20 cellular contexts compared by ENCODE assay signal in the genomic region with DNA sequence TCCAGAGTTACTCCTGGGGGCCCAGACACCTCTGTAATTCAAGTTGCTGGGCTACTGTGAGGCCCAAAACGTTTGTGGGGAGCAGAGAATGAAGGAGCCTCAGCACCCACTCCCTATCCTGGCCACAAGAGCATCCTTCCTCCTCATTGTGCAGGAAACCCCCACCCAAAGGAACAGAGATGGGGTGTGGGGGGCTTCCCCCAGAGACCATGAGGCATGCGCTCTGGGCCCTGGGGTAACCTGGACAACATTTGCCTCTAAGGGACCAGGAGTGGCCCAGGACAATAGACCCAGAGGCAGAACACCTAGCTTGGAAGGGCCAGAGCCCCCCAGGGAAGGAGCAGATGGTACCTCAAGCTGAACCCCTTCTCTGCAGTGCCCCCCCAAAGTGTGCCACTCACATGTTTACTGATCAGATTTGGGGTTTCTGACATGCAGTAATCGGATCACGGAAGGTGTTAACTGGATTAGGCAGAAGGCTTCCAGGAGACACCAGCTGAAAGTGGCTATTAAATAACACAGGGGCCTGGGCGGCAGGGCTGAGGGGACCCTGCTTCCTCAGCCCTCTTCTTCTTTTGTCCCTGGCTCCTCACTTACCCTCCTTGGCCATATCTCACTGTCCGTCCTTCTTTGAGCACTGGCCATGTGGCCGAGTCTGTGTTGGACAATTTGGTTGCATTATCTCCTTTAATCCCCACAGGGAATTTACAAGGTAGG. TPM values are rescaled to one million over a fixed set of nuclear protein-coding genes. Genes with fewer than 3 reads are reported as not detected.
DNase-seq lines count a peak whose midpoint lies in the region; ATAC-seq and TF ChIP-seq lines count a peak whose summit lies in the region.
"Had no signal": no experiment of that assay in that cellular context is flagged by ENCODE, and none has a peak within 500 bp of the region (broad histone marks: within the 10 kb centered on the region; RNA-seq: fewer than 3 reads in every experiment).

No MANE protein-coding gene starts in this region.

- peaks cover 64% of the 10 kb centered on the region; the same call in 1 of the 2 replicates for H3K79me2 ChIP-seq in Loucy (ENCODE audit: insufficient read depth, low read length)

- no peaks in the 10 kb centered on the region for H3K36me3 ChIP-seq in Loucy (ENCODE audit: insufficient read depth, low read length)
- H3K36me3 ChIP-seq: ovary, tibial nerve had no signal

- CTCF ChIA-PET in activated naive CD4-positive, alpha-beta T cell treated with anti-CD3 and anti-CD28 coated beads, Interleukin-2, amount 10 ng/mL, durations not matched to agents 7 days and 5 days (lab: Charles Lee): interaction anchor here (1.4 kb wide), 1 partner anchor 53 kb away, joined by 3 read pairs; no protein-coding TSS in a partner anchor

- H3K4me1 Mint-ChIP-seq in activated naive CD4-positive, alpha-beta T cell treated with anti-CD3 and anti-CD28 coated beads, Interleukin-2, amount 10 ng/mL, durations not matched to agents 7 days and 5 days: peaks cover 77% of the 10 kb centered on the region
- H3K4me1 Mint-ChIP-seq in activated T-helper 1 cell treated with anti-CD3 and anti-CD28 coated beads, Interleukin-12 subunit alpha, Interleukin-12 subunit beta, Interleukin-2, Interleukin-4 antibody, amounts not matched to agents 30 ng/mL and 10 ng/mL and 1 ng/mL, durations not matched to agents 14 hours and 24 hours and 36 hours (ENCODE audit: low read depth): peaks cover 52% of the 10 kb centered on the region
- peaks cover 96% of the 10 kb centered on the region for H3K4me1 Mint-ChIP-seq in stimulated activated memory B cell treated with anti-CD40 and anti-IgM and Interleukin-4, amounts not matched to agents 10 μg/mL and 1 μg/mL and 100 μg/mL, for 72 hours

- peak overlapping the region; percentile 97 for H3K27ac Mint-ChIP-seq in activated naive CD4-positive, alpha-beta T cell treated with anti-CD3 and anti-CD28 coated beads, Interleukin-2, amount 10 ng/mL, durations not matched to agents 7 days and 5 days
- H3K27ac Mint-ChIP-seq in activated T-helper 1 cell treated with anti-CD3 and anti-CD28 coated beads, Interleukin-12 subunit alpha, Interleukin-12 subunit beta, Interleukin-2, Interleukin-4 antibody, amounts not matched to agents 30 ng/mL and 10 ng/mL and 1 ng/mL, durations not matched to agents 14 hours and 24 hours and 36 hours: peak overlapping the region; percentile 54
- peak overlapping the region; percentile 87 for H3K27ac Mint-ChIP-seq in stimulated activated memory B cell treated with anti-CD40 and anti-IgM and Interleukin-4, amounts not matched to agents 10 μg/mL and 1 μg/mL and 100 μg/mL, for 72 hours
- H3K27ac Mint-ChIP-seq: dendritic cell treated with granulocyte-macrophage colony-stimulating factor and Interleukin-4, amounts not matched to agents 40 ng/mL and 50 ng/mL, for 4 days had no signal

- H2AFZ ChIP-seq in Loucy (ENCODE audit: low read length): no peak overlapping the region
- H2AFZ ChIP-seq: GM23248 had no signal

- intact Hi-C loops in activated T-helper 1 cell treated with anti-CD3 and anti-CD28 coated beads, Interleukin-12 subunit alpha, Interleukin-12 subunit beta, Interleukin-2, Interleukin-4 antibody, amounts not matched to agents 30 ng/mL and 10 ng/mL and 1 ng/mL, durations not matched to agents 14 hours and 24 hours and 36 hours (cut with micrococcal nuclease): no loop called here

- peak overlapping the region; percentile 82 for H3K9ac ChIP-seq in Loucy (ENCODE audit: low read depth, low read length, poor library complexity, severe bottlenecking)
- H3K9ac ChIP-seq: GM23248 had no signal

- H3K4me1 ChIP-seq in Loucy (ENCODE audit: insufficient read depth, low read length, poor library complexity, severe bottlenecking): peaks cover 72% of the 10 kb centered on the region

- H3K4me3 Mint-ChIP-seq in activated naive CD4-positive, alpha-beta T cell treated with anti-CD3 and anti-CD28 coated beads, Interleukin-2, amount 10 ng/mL, durations not matched to agents 7 days and 5 days: no peak overlapping the region
- H3K4me3 Mint-ChIP-seq in activated T-helper 1 cell treated with anti-CD3 and anti-CD28 coated beads, Interleukin-12 subunit alpha, Interleukin-12 subunit beta, Interleukin-2, Interleukin-4 antibody, amounts not matched to agents 30 ng/mL and 10 ng/mL and 1 ng/mL, durations not matched to agents 14 hours and 24 hours and 36 hours: no peak overlapping the region
- no peak overlapping the region for H3K4me3 Mint-ChIP-seq in stimulated activated memory B cell treated with anti-CD40 and anti-IgM and Interleukin-4, amounts not matched to agents 10 μg/mL and 1 μg/mL and 100 μg/mL, for 72 hours
- H3K4me3 Mint-ChIP-seq: dendritic cell treated with granulocyte-macrophage colony-stimulating factor and Interleukin-4, amounts not matched to agents 40 ng/mL and 50 ng/mL, for 4 days; natural killer cell had no signal

- no peak for TF ChIP-seq CTCF in Loucy (conservative IDR thresholded peaks at IDR 0.05; ENCODE audit: low read length)

- H3K4me3 ChIP-seq in Loucy (ENCODE audit: low read length, poor library complexity, severe bottlenecking): peak overlapping the region; percentile 12
- H3K4me3 ChIP-seq: GM23248, ovary, tibial nerve had no signal

- peak overlapping the region; percentile 77 for H3K4me2 ChIP-seq in Loucy (ENCODE audit: low read depth, low read length, poor library complexity, severe bottlenecking)

- no peak for DNase-seq in activated naive CD4-positive, alpha-beta T cell treated with anti-CD3 and anti-CD28 coated beads, Interleukin-2, amount 10 ng/mL, durations not matched to agents 7 days and 5 days
- no peak for DNase-seq in activated naive CD4-positive, alpha-beta T cell (lab: John Stamatoyannopoulos, UW)
- no peak for DNase-seq in activated T-helper 1 cell treated with anti-CD3 and anti-CD28 coated beads, Interleukin-12 subunit alpha, Interleukin-12 subunit beta, Interleukin-2, Interleukin-4 antibody, amounts not matched to agents 30 ng/mL and 10 ng/mL and 1 ng/mL, durations not matched to agents 14 hours and 24 hours and 36 hours (ENCODE audit: low spot score)
- DNase-seq in cortex of kidney (lab: John Stamatoyannopoulos, UW) (no peak), NCI-H2081 treated with DMSO at 0.1 percent for 48 hours (lab: John Stamatoyannopoulos, UW) (no peak)
- DNase-seq: amniotic stem cell, DMS79, glutamatergic neuron, GM23248, mesendoderm, natural killer cell, NCI-H187 treated with DMSO at 0.1 percent for 48 hours, ovary had no signal

- no peaks in the 10 kb centered on the region for H3K9me3 Mint-ChIP-seq in activated naive CD4-positive, alpha-beta T cell treated with anti-CD3 and anti-CD28 coated beads, Interleukin-2, amount 10 ng/mL, durations not matched to agents 7 days and 5 days
- H3K9me3 Mint-ChIP-seq in activated T-helper 1 cell treated with anti-CD3 and anti-CD28 coated beads, Interleukin-12 subunit alpha, Interleukin-12 subunit beta, Interleukin-2, Interleukin-4 antibody, amounts not matched to agents 30 ng/mL and 10 ng/mL and 1 ng/mL, durations not matched to agents 14 hours and 24 hours and 36 hours: no peaks in the 10 kb centered on the region
- H3K9me3 Mint-ChIP-seq in stimulated activated memory B cell treated with anti-CD40 and anti-IgM and Interleukin-4, amounts not matched to agents 10 μg/mL and 1 μg/mL and 100 μg/mL, for 72 hours: no peaks in the 10 kb centered on the region
- H3K9me3 Mint-ChIP-seq: activated T-helper 2 cell treated with anti-CD3 and anti-CD28 coated beads, Interferon-gamma antibody, Interleukin-2, Interleukin-4, amounts not matched to agents 10 μg/mL and 5 μg/mL and 100 μg/mL, durations not matched to agents 14 hours and 24 hours and 36 hours; dendritic cell treated with granulocyte-macrophage colony-stimulating factor and Interleukin-4, amounts not matched to agents 40 ng/mL and 50 ng/mL, for 4 days; natural killer cell had no signal

- ATAC-seq in stimulated activated memory B cell treated with anti-CD40 and anti-IgM and Interleukin-4, amounts not matched to agents 10 μg/mL and 1 μg/mL and 100 μg/mL, for 72 hours: no peak
- no peak for ATAC-seq in HG03175 (IDR thresholded peaks at IDR 0.05; ENCODE audit: unreplicated experiment)
- ATAC-seq: natural killer cell, sciatic nerve had no signal

- peaks cover 12% of the 10 kb centered on the region for H3K36me3 Mint-ChIP-seq in activated naive CD4-positive, alpha-beta T cell treated with anti-CD3 and anti-CD28 coated beads, Interleukin-2, amount 10 ng/mL, durations not matched to agents 7 days and 5 days
- no peaks in the 10 kb centered on the region for H3K36me3 Mint-ChIP-seq in activated T-helper 1 cell treated with anti-CD3 and anti-CD28 coated beads, Interleukin-12 subunit alpha, Interleukin-12 subunit beta, Interleukin-2, Interleukin-4 antibody, amounts not matched to agents 30 ng/mL and 10 ng/mL and 1 ng/mL, durations not matched to agents 14 hours and 24 hours and 36 hours (ENCODE audit: low read depth)
- H3K36me3 Mint-ChIP-seq in stimulated activated memory B cell treated with anti-CD40 and anti-IgM and Interleukin-4, amounts not matched to agents 10 μg/mL and 1 μg/mL and 100 μg/mL, for 72 hours: no peaks in the 10 kb centered on the region
- H3K36me3 Mint-ChIP-seq: natural killer cell had no signal

- H3K27me3 Mint-ChIP-seq in activated naive CD4-positive, alpha-beta T cell treated with anti-CD3 and anti-CD28 coated beads, Interleukin-2, amount 10 ng/mL, durations not matched to agents 7 days and 5 days: peaks cover 3% of the 10 kb centered on the region
- H3K27me3 Mint-ChIP-seq in activated T-helper 1 cell treated with anti-CD3 and anti-CD28 coated beads, Interleukin-12 subunit alpha, Interleukin-12 subunit beta, Interleukin-2, Interleukin-4 antibody, amounts not matched to agents 30 ng/mL and 10 ng/mL and 1 ng/mL, durations not matched to agents 14 hours and 24 hours and 36 hours (ENCODE audit: insufficient read depth): no peaks in the 10 kb centered on the region
- no peaks in the 10 kb centered on the region for H3K27me3 Mint-ChIP-seq in stimulated activated memory B cell treated with anti-CD40 and anti-IgM and Interleukin-4, amounts not matched to agents 10 μg/mL and 1 μg/mL and 100 μg/mL, for 72 hours

- H4K20me1 ChIP-seq in Loucy (ENCODE audit: insufficient read depth, low read length, poor library complexity, severe bottlenecking): no peaks in the 10 kb centered on the region

- no peaks in the 10 kb centered on the region for H3K27me3 ChIP-seq in Loucy (ENCODE audit: insufficient read depth, low read length, poor library complexity, severe bottlenecking)
- H3K27me3 ChIP-seq: ovary, tibial nerve had no signal

- H3K9me2 ChIP-seq in Loucy (replicated peaks; ENCODE audit: low read depth, low read length): no peaks in the 10 kb centered on the region

- H3K9me3 ChIP-seq in Loucy (ENCODE audit: insufficient read depth, low read depth, low read length): no peaks in the 10 kb centered on the region
- H3K9me3 ChIP-seq: ovary, tibial nerve had no signal

- peaks cover 12% of the 10 kb centered on the region for H3F3A ChIP-seq in Loucy (ENCODE audit: low read depth)

RNA-seq across cellular contexts. Expression of a gene that starts 50.8 kb away (rescaled TPM):
- 0.27 and 0.44 TPM in 2 replicates for total RNA-seq in activated T-helper 1 cell treated with anti-CD3 and anti-CD28 coated beads, Interleukin-12 subunit alpha, Interleukin-12 subunit beta, Interleukin-2, Interleukin-4 antibody, amounts not matched to agents 30 ng/mL and 10 ng/mL and 1 ng/mL, durations not matched to agents 14 hours and 24 hours and 36 hours
